Comparison of ENCODE assay signal across 14 cellular contexts in genomic region chr3:124731760-124732159, GRCh38. TPM values are rescaled to one million over a fixed set of nuclear protein-coding genes. Genes with fewer than 3 reads are reported as not detected.
DNase-seq lines count a peak whose midpoint lies in the region; FAIRE-seq and TF ChIP-seq lines count a peak whose summit lies in the region.
"Had no signal": no experiment of that assay in that cellular context is flagged by ENCODE, and none has a peak within 500 bp of the region (broad histone marks: within the 10 kb centered on the region; RNA-seq: fewer than 3 reads in every experiment).

No MANE protein-coding gene starts in this region.

- no peak overlapping the region for H3K56ac ChIP-seq in mesendoderm (ENCODE audit: low read length)

- peaks cover 24% of the 10 kb centered on the region for H3K36me3 Mint-ChIP-seq in activated naive CD8-positive, alpha-beta T cell treated with anti-CD3 and anti-CD28 coated beads for 36 hours
- H3K36me3 Mint-ChIP-seq in neural crest cell (ENCODE audit: low read depth), result peaks cover 3% of the 10 kb centered on the region

- no peak overlapping the region for H2BK5ac ChIP-seq in mesendoderm (ENCODE audit: low read length)

- no peak overlapping the region for H4K8ac ChIP-seq in mesendoderm (ENCODE audit: low read depth, low read length)

- no peak overlapping the region for H4K5ac ChIP-seq in mesendoderm (ENCODE audit: low read length)

- H3K4me2 ChIP-seq in KMS-11 (peak overlapping the region; percentile 89), mesendoderm (ENCODE audit: low read length) (no peak overlapping the region)

- H3K36me3 ChIP-seq in KMS-11 (ENCODE audit: insufficient read depth), result peaks cover 10% of the 10 kb centered on the region; the same call in 1 of the 2 replicates
- no peaks in the 10 kb centered on the region for H3K36me3 ChIP-seq in mesendoderm (ENCODE audit: control insufficient read depth, insufficient read depth, low read length)

- no peak overlapping the region for H3K27ac Mint-ChIP-seq in activated naive CD8-positive, alpha-beta T cell treated with anti-CD3 and anti-CD28 coated beads for 36 hours
- peak overlapping the region; percentile 12 for H3K27ac Mint-ChIP-seq in neural crest cell (ENCODE audit: unreplicated experiment)

- H3K27ac ChIP-seq in KMS-11, result no peak overlapping the region
- no peak overlapping the region for H3K27ac ChIP-seq in mesendoderm (ENCODE audit: low read depth, low read length)
- H3K27ac ChIP-seq: 22Rv1, testis had no signal

- H3K9ac ChIP-seq in KMS-11 (no peak overlapping the region; the same call in 1 of the 2 replicates), mesendoderm (ENCODE audit: low read length) (no peak overlapping the region)

- peak; percentile 75 for DNase-seq in DMS 273 (lab: John Stamatoyannopoulos, UW; ENCODE audit: unreplicated experiment)
- no peak for DNase-seq in DMS 273 treated with DMSO at 0.1 percent for 48 hours (lab: John Stamatoyannopoulos, UW)
- DNase-seq in activated naive CD8-positive, alpha-beta T cell treated with anti-CD3 and anti-CD28 coated beads for 36 hours, result no peak
- no peak for DNase-seq in neural crest cell (ENCODE audit: low read depth, low spot score)
- no peak for DNase-seq in NCI-H748 treated with DMSO at 0.1 percent for 48 hours (lab: John Stamatoyannopoulos, UW)
- no peak for DNase-seq in H54 (ENCODE audit: insufficient read length, low spot score)
- DNase-seq in mesendoderm, result no peak
- DNase-seq: activated gamma-delta T cell treated with Interleukin-2 at 50 U/mL for 16 hours; effector CD4-positive, alpha-beta T cell; hypothalamus; NCI-H446 treated with DMSO at 0.1 percent for 48 hours; testis had no signal

- H3K27me3 ChIP-seq in KMS-11 (ENCODE audit: insufficient read depth, low read depth) (no peaks in the 10 kb centered on the region), mesendoderm (ENCODE audit: insufficient read depth, low read length, poor library complexity) (no peaks in the 10 kb centered on the region)
- H3K27me3 ChIP-seq: testis had no signal

- H2BK120ac ChIP-seq in mesendoderm (ENCODE audit: low read depth, low read length), result no peak overlapping the region

- no peak overlapping the region for H3K23ac ChIP-seq in mesendoderm (ENCODE audit: low read length)

- no peaks in the 10 kb centered on the region for H4K20me1 ChIP-seq in KMS-11 (ENCODE audit: insufficient read depth)

- peaks cover 30% of the 10 kb centered on the region for H3K4me1 Mint-ChIP-seq in activated naive CD8-positive, alpha-beta T cell treated with anti-CD3 and anti-CD28 coated beads for 36 hours
- peaks cover 39% of the 10 kb centered on the region for H3K4me1 Mint-ChIP-seq in neural crest cell

- H3K79me2 ChIP-seq in KMS-11 (ENCODE audit: insufficient read depth, low read depth) (peaks cover 47% of the 10 kb centered on the region), mesendoderm (ENCODE audit: control insufficient read depth, insufficient read depth, low read length) (peaks cover 29% of the 10 kb centered on the region)

- no peak for FAIRE-seq in H54 (lab: Jason Lieb, UNC)

- H3K4me3 ChIP-seq in KMS-11 (IDR thresholded peaks at IDR 0.05; ENCODE audit: insufficient read depth, low read depth, low read length) (no peak overlapping the region), mesendoderm (ENCODE audit: low read length) (no peak overlapping the region)

- no peak overlapping the region for H3K4ac ChIP-seq in mesendoderm (ENCODE audit: low read depth, low read length)

- no peak for TF ChIP-seq POLR2A in H54 (IDR thresholded peaks at IDR 0.05; ENCODE audit: low read depth, low read length)

- no peak overlapping the region for H2BK15ac ChIP-seq in mesendoderm (replicated peaks; ENCODE audit: low read depth)

- no peaks in the 10 kb centered on the region for H3K9me3 Mint-ChIP-seq in activated naive CD8-positive, alpha-beta T cell treated with anti-CD3 and anti-CD28 coated beads for 36 hours
- H3K9me3 Mint-ChIP-seq in neural crest cell, result no peaks in the 10 kb centered on the region

- no peak overlapping the region for H2AK5ac ChIP-seq in mesendoderm (ENCODE audit: low read length)

- H2AFZ ChIP-seq in KMS-11 (ENCODE audit: low read depth), result no peak overlapping the region

- WGBS in mesendoderm (ENCODE audit: extremely low coverage, insufficient coverage, low lambda C conversion rate), result no CpG with 5 or more reads among the region's 4 CpGs

- peak overlapping the region; percentile 100 for H3K4me3 Mint-ChIP-seq in activated naive CD8-positive, alpha-beta T cell treated with anti-CD3 and anti-CD28 coated beads for 36 hours
- H3K4me3 Mint-ChIP-seq in neural crest cell, result peak overlapping the region; percentile 85

- TF ChIP-seq CTCF in KMS-11 (conservative IDR thresholded peaks at IDR 0.05; ENCODE audit: low read depth, low read length) (no peak), neural crest cell (conservative IDR thresholded peaks at IDR 0.05) (no peak)

- peaks cover 8% of the 10 kb centered on the region for H3K27me3 Mint-ChIP-seq in activated naive CD8-positive, alpha-beta T cell treated with anti-CD3 and anti-CD28 coated beads for 36 hours
- H3K27me3 Mint-ChIP-seq in neural crest cell (ENCODE audit: low read depth), result peaks cover 12% of the 10 kb centered on the region

- peaks cover 10% of the 10 kb centered on the region for H3K79me1 ChIP-seq in mesendoderm (ENCODE audit: low read length)

- H3K4me1 ChIP-seq in KMS-11 (ENCODE audit: low read depth, poor library complexity, severe bottlenecking) (peaks cover 38% of the 10 kb centered on the region), mesendoderm (ENCODE audit: control insufficient read depth, low read depth, low read length) (peaks cover 2% of the 10 kb centered on the region)

- H3K18ac ChIP-seq in mesendoderm (ENCODE audit: low read length), result no peak overlapping the region

RNA-seq across cellular contexts. Expression of gene UMPS, which starts 1.5 kb away (rescaled TPM):
- total RNA-seq in activated naive CD8-positive, alpha-beta T cell treated with anti-CD3 and anti-CD28 coated beads for 36 hours, result 10 to 100 TPM; 88.6 to 94.0 TPM
- total RNA-seq in neural crest cell, result 55.6 and 70.7 TPM in 2 replicates
- polyA plus RNA-seq in mesendoderm (2013, experiment 1 of 2), result 45.8 TPM
- polyA plus RNA-seq in mesendoderm (2013, experiment 2 of 2), result 45.3 TPM
